ENCODE assay signal across 28 cellular contexts in the genomic region with DNA sequence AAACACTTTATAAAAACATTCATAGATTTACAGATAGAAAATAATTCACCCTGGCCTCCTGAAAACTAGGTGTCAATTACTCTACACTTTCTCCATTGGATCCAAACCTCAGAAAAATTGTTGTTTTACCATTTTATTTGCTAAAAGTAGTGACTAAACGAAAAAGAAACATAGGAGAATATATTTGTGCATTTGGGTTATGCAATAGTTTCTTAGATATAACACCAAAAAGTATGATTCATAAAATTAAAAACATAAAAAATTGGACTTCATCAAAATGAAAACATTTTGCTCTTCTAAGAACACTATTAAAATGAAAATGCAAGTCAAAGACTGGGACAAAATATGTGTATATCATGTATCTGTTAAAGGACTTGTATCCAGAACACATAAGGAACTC.
"Had no signal": no experiment of that assay in that cellular context is flagged by ENCODE, and none has a peak within 500 bp of the region (broad histone marks: within the 10 kb centered on the region; RNA-seq: fewer than 3 reads in every experiment).

No MANE protein-coding gene starts in this region.

- DNase-seq: natural killer cell; occipital lobe; ovary; posterior cingulate gyrus; psoas muscle; right cardiac atrium; spleen; stimulated activated CD4-positive, alpha-beta T cell treated with anti-CD3 and anti-CD28 coated beads, Interleukin-12 subunit alpha, Interleukin-12 subunit beta, amount 100 ng/mL, for 4 hours; stimulated activated CD4-positive, alpha-beta T cell treated with anti-CD3 and anti-CD28 coated beads, Interleukin-1b, Interleukin-23, amount 100 ng/mL, for 48 hours; stimulated activated CD4-positive, alpha-beta T cell treated with anti-CD3 and anti-CD28 coated beads, Interleukin-4, amount 100 ng/mL, for 1 hour; stimulated activated CD4-positive, alpha-beta T cell treated with anti-CD3 and anti-CD28 coated beads, Interleukin-4, amount 100 ng/mL, for 4 hours; stimulated activated CD8-positive, alpha-beta memory T cell treated with anti-CD3 and anti-CD28 coated beads, Interleukin-4, amount 100 ng/mL, for 48 hours; stimulated activated naive CD4-positive, alpha-beta T cell; stimulated activated naive CD8-positive, alpha-beta T cell treated with anti-CD3 and anti-CD28 coated beads, Interleukin-15, amount 100 ng/mL, for 72 hours; stimulated activated naive CD8-positive, alpha-beta T cell treated with anti-CD3 and anti-CD28 coated beads, Interleukin-15, Interleukin-2, amounts not matched to agents 100 U/mL and 50 U/mL, for 24 hours; substantia nigra; testis; tibial artery; transverse colon; upper lobe of right lung; uterus had no signal

- H3K4me2 ChIP-seq: neural progenitor cell, smooth muscle cell had no signal

- H3K9ac ChIP-seq: neural progenitor cell, parathyroid adenoma had no signal

- H3K9me3 ChIP-seq: ovary, psoas muscle, spleen, suprapubic skin, testis, tibial artery, transverse colon, upper lobe of right lung, uterus had no signal

- H3K79me2 ChIP-seq: parathyroid adenoma had no signal

- H3K36me3 ChIP-seq: neural progenitor cell, ovary, spleen, suprapubic skin, tibial artery, transverse colon, upper lobe of right lung, uterus had no signal

- H3K4me1 ChIP-seq: neural progenitor cell, parathyroid adenoma, psoas muscle, spleen, suprapubic skin, testis, tibial artery, transverse colon, upper lobe of right lung, uterus had no signal

- H3K4me3 ChIP-seq: neural progenitor cell, ovary, psoas muscle, skin epidermis, smooth muscle cell, spleen, suprapubic skin, testis, tibial artery, transverse colon, upper lobe of right lung, uterus had no signal

- H2AFZ ChIP-seq: neural progenitor cell, parathyroid adenoma had no signal

- H3K27me3 ChIP-seq: neural progenitor cell, ovary, spleen, suprapubic skin, testis, tibial artery, transverse colon, upper lobe of right lung, uterus had no signal

- H3K27ac ChIP-seq: neural progenitor cell, ovary, parathyroid adenoma, psoas muscle, spleen, suprapubic skin, testis, tibial artery, transverse colon, upper lobe of right lung, uterus had no signal

- ATAC-seq: natural killer cell; psoas muscle; right cardiac atrium; sciatic nerve; stimulated activated memory B cell treated with anti-CD40 and anti-IgM and Interleukin-4, amounts not matched to agents 10 μg/mL and 1 μg/mL and 100 μg/mL, for 72 hours; stimulated activated naive CD8-positive, alpha-beta T cell treated with anti-CD3 and anti-CD28 coated beads, Interleukin-15, amount 100 ng/mL, for 72 hours; stimulated activated naive CD8-positive, alpha-beta T cell treated with anti-CD3 and anti-CD28 coated beads, Interleukin-15, Interleukin-2, amounts not matched to agents 100 U/mL and 50 U/mL, for 24 hours; upper lobe of right lung had no signal
